Comparison of ENCODE assay signal across 1 cellular context in genomic region chr2:42267530-42267929, GRCh38.
TF ChIP-seq lines count a peak whose summit lies in the region.

No MANE protein-coding gene starts in this region.

TF ChIP-seq in HepG2, 621 proteins besides CTCF, POLR2A, EP300 and RAD21 (continued from another document):
- TF ChIP-seq ZBTB40 (IDR thresholded peaks at IDR 0.05) (no peak), ZBTB40 (CRISPR knock-in tag; IDR thresholded peaks at IDR 0.05) (no peak), ZNF331 (CRISPR knock-in tag; IDR thresholded peaks at IDR 0.05) (no peak), PRDM10 (CRISPR knock-in tag; IDR thresholded peaks at IDR 0.05; ENCODE audit: low read depth) (no peak), ZBTB7A (CRISPR knock-in tag; IDR thresholded peaks at IDR 0.05) (no peak), ZBTB37 (CRISPR knock-in tag; IDR thresholded peaks at IDR 0.05) (no peak), RBM22 (optimal IDR thresholded peaks at IDR 0.05; ENCODE audit: low read length) (peak; percentile 93), ZNF24 (IDR thresholded peaks at IDR 0.05) (no peak), KLF16 (CRISPR knock-in tag; IDR thresholded peaks at IDR 0.05) (0 out of 4 replicates have a peak, but pooled peaks of 1 of the 2 experiments have one; percentile 31)
